8 cellular contexts compared by ENCODE assay signal in the genomic region with DNA sequence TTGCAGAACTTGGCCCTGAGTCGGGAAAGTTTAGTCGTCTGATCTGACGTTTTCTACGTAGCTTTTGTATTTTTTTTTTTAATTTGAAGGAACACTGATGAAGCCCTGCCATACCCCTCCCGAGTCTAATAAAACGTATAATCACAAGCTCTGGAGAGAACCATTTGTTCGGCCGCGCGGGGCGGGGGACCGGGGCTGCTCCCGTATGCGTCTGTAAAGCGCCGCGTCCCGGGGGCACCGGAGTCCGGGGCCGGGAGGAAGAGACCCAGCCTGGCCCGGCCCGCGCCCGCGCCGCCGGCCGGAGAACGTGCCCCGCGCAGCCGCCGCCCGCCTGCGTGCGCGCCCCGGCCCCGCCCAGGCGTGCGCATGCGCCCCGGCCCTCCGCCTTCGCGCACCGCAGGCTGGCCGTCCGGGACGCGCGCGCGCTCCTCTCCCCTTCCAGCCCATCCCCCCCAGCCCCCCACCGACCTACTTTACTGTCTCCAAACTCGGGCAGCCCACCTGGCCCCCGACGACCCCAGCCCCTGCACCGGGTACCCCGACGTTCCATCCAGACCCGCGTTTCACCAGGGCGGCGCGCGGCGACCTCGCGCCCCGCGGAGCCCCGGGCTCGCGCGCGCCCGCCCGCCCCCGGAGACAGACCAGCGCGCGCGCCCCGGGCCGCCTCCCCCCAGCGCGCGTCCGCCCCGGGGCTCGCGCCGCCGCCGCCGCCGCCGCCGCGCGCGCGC. TPM values are rescaled to one million over a fixed set of nuclear protein-coding genes. Genes with fewer than 3 reads are reported as not detected.
DNase-seq lines count a peak whose midpoint lies in the region; ATAC-seq, FAIRE-seq and TF ChIP-seq lines count a peak whose summit lies in the region.

No MANE protein-coding gene starts in this region.

- H3K4me3 ChIP-seq in KMS-11 (IDR thresholded peaks at IDR 0.05; ENCODE audit: insufficient read depth, low read depth, low read length) = no peak overlapping the region
- H3K4me3 ChIP-seq in pancreas = peak overlapping the region; percentile 48 to 73 (median 63)

- WGBS in pancreas, 2 donors = 0 to 1% methylated on average over 58 to 105 of the region's 105 CpGs

- no peaks in the 10 kb centered on the region for H3K27me3 Mint-ChIP-seq in Calu3 (ENCODE audit: unreplicated experiment)
- H3K27me3 Mint-ChIP-seq in activated naive CD8-positive, alpha-beta T cell treated with anti-CD3 and anti-CD28 coated beads for 36 hours = no peaks in the 10 kb centered on the region
- H3K27me3 Mint-ChIP-seq in type B pancreatic cell = no peaks in the 10 kb centered on the region

- no peaks in the 10 kb centered on the region for H3K9me3 ChIP-seq in pancreas

- H3K4me1 ChIP-seq in KMS-11 (ENCODE audit: low read depth, poor library complexity, severe bottlenecking) = peaks cover 9% of the 10 kb centered on the region
- peaks cover 13 to 16% (median 15%) of the 10 kb centered on the region in 3 donors for H3K4me1 ChIP-seq in pancreas

- H3K9ac ChIP-seq in KMS-11 = peak overlapping the region; percentile 95

- H2AFZ ChIP-seq in KMS-11 (ENCODE audit: low read depth) = peak overlapping the region; percentile 60; the same call in 1 of the 2 replicates

- peak; percentile 41 for ATAC-seq in GM21528 (IDR thresholded peaks at IDR 0.05; ENCODE audit: low FRiP score, unreplicated experiment)
- peak; percentile 60 to 77 (median 74) for ATAC-seq in pancreas

- H3K4me1 Mint-ChIP-seq in Calu3 (ENCODE audit: low read depth, unreplicated experiment) = peaks cover 9% of the 10 kb centered on the region
- peaks cover 26% of the 10 kb centered on the region for H3K4me1 Mint-ChIP-seq in activated naive CD8-positive, alpha-beta T cell treated with anti-CD3 and anti-CD28 coated beads for 36 hours
- peaks cover 18% of the 10 kb centered on the region for H3K4me1 Mint-ChIP-seq in type B pancreatic cell (ENCODE audit: unreplicated experiment)

- peak overlapping the region; percentile 74 for H3K4me2 ChIP-seq in KMS-11

- no peaks in the 10 kb centered on the region for H3K36me3 ChIP-seq in KMS-11 (ENCODE audit: insufficient read depth)
- H3K36me3 ChIP-seq in pancreas = peaks cover 0 to 21% (median 9%) of the 10 kb centered on the region in 3 donors

- H3K79me2 ChIP-seq in KMS-11 (ENCODE audit: insufficient read depth, low read depth) = peaks cover 10% of the 10 kb centered on the region; the same call in 1 of the 2 replicates

- no peaks in the 10 kb centered on the region for H4K20me1 ChIP-seq in KMS-11 (ENCODE audit: insufficient read depth)

- TF ChIP-seq CTCF in Calu3 (IDR thresholded peaks at IDR 0.05; ENCODE audit: unreplicated experiment) (no peak), KMS-11 (conservative IDR thresholded peaks at IDR 0.05; ENCODE audit: low read depth, low read length) (no peak), pancreas (IDR thresholded peaks at IDR 0.05) (no peak), type B pancreatic cell (conservative IDR thresholded peaks at IDR 0.05) (no peak)

- FAIRE-seq in pancreas (lab: Jason Lieb, UNC) = no peak

- CTCF ChIA-PET in Calu3 (lab: Charles Lee) = interaction anchor here (0.6 kb wide), 2 partner anchors 10 to 147 kb away, joined by 3 to 6 read pairs; no protein-coding TSS in a partner anchor

- BruUV-seq in Calu3 (replicated peaks; lab: Mats Ljungman, UMichigan) = no TSS peak

- H3K9me3 Mint-ChIP-seq in Calu3 (ENCODE audit: low read depth, unreplicated experiment) (no peaks in the 10 kb centered on the region), type B pancreatic cell (no peaks in the 10 kb centered on the region)
- no peaks in the 10 kb centered on the region for H3K9me3 Mint-ChIP-seq in activated naive CD8-positive, alpha-beta T cell treated with anti-CD3 and anti-CD28 coated beads for 36 hours

- DNase-seq in Calu3 (peak; percentile 89), SKM-1 (lab: John Stamatoyannopoulos, UW; ENCODE audit: unreplicated experiment) (peak; percentile 25), head of caudate nucleus (peak in 38 of 42 donors; percentile 31 to 88 (median 74)), pancreas (peak; percentile 67 to 91 (median 82)), type B pancreatic cell (ENCODE audit: extremely low spot score, unreplicated experiment) (peak; percentile 85)
- DNase-seq in activated naive CD8-positive, alpha-beta T cell treated with anti-CD3 and anti-CD28 coated beads for 36 hours = peak; percentile 86

- H3K4me3 Mint-ChIP-seq in Calu3 (ENCODE audit: low read depth, unreplicated experiment) = peak overlapping the region; percentile 70
- H3K4me3 Mint-ChIP-seq in activated naive CD8-positive, alpha-beta T cell treated with anti-CD3 and anti-CD28 coated beads for 36 hours = peak overlapping the region; percentile 93
- peak overlapping the region; percentile 93 for H3K4me3 Mint-ChIP-seq in type B pancreatic cell

- peaks cover 91% of the 10 kb centered on the region for H3K36me3 Mint-ChIP-seq in Calu3 (ENCODE audit: insufficient read depth, unreplicated experiment)
- peaks cover 18% of the 10 kb centered on the region for H3K36me3 Mint-ChIP-seq in activated naive CD8-positive, alpha-beta T cell treated with anti-CD3 and anti-CD28 coated beads for 36 hours
- H3K36me3 Mint-ChIP-seq in type B pancreatic cell = peaks cover 4% of the 10 kb centered on the region

- intact Hi-C loops in Calu3 (cut with micrococcal nuclease; ENCODE audit: unreplicated experiment) = no loop called here
- intact Hi-C loops in head of caudate nucleus (cut with DNase I) = loop anchor here (5.0 kb wide), 1 partner anchor 126 kb away; the partner anchor contains the start of gene FXYD7
- intact Hi-C loops in pancreas (cut with DNase I) = loop anchor here in 1 of 3 donors (5.0 kb wide), 1 partner anchor 116 kb away; the partner anchor contains the start of gene FXYD5

- H3K27ac ChIP-seq in KMS-11 (peak overlapping the region; percentile 66), pancreas (peak overlapping the region; percentile 64 to 95 (median 82))

- H3K27me3 ChIP-seq in KMS-11 (ENCODE audit: insufficient read depth, low read depth) (no peaks in the 10 kb centered on the region), pancreas (no peaks in the 10 kb centered on the region)

- H3K27ac Mint-ChIP-seq in Calu3 (ENCODE audit: unreplicated experiment) = peak overlapping the region; percentile 88
- H3K27ac Mint-ChIP-seq in activated naive CD8-positive, alpha-beta T cell treated with anti-CD3 and anti-CD28 coated beads for 36 hours = peak overlapping the region; percentile 96
- H3K27ac Mint-ChIP-seq in type B pancreatic cell = peak overlapping the region; percentile 94

RNA-seq across cellular contexts. Expression of gene USF2, which starts 0.8 kb away (rescaled TPM):
- total RNA-seq in Calu3 (2022) (114 and 127 TPM in 2 replicates), pancreas (10 to 100 TPM; 46.4 to 84.9 (median 59.8) TPM), type B pancreatic cell (ENCODE audit: low replicate concordance) (107 and 133 TPM in 2 replicates)
- 100 to 1,000 TPM; 105 to 109 TPM for total RNA-seq in activated naive CD8-positive, alpha-beta T cell treated with anti-CD3 and anti-CD28 coated beads for 36 hours
- polyA plus RNA-seq in pancreas = 100 to 1,000 TPM; 106 to 112 TPM

RNA-seq across cellular contexts. Expression of gene HAMP, which starts 14.3 kb away (rescaled TPM):
- total RNA-seq in Calu3 (2022) (0.45 TPM in 1 of 2 replicates, not detected in the other), pancreas (10 to 100 TPM in 1 of 6 donors, 1 to 10 TPM in 4, under 1 TPM in 1; 0.69 to 10.2 (median 2.2) TPM), type B pancreatic cell (ENCODE audit: low replicate concordance) (0.59 and 1.2 TPM in 2 replicates)
- total RNA-seq in activated naive CD8-positive, alpha-beta T cell treated with anti-CD3 and anti-CD28 coated beads for 36 hours = under 1 TPM; 0.32 to 0.37 TPM
- 100 to 1,000 TPM in 1 of 2 donors, 10 to 100 TPM in 1; 24.5 to 138 TPM for polyA plus RNA-seq in pancreas

RNA-seq across cellular contexts. Expression of gene LSR, which starts 19.2 kb away (rescaled TPM):
- total RNA-seq in Calu3 (2022) = 494 and 609 TPM in 2 replicates
- total RNA-seq in activated naive CD8-positive, alpha-beta T cell treated with anti-CD3 and anti-CD28 coated beads for 36 hours = 10 to 100 TPM; 40.6 to 43.9 TPM
- 100 to 1,000 TPM in 1 of 6 donors, 10 to 100 TPM in 5; 51.6 to 103 (median 67.0) TPM for total RNA-seq in pancreas
- 10 to 100 TPM; 46.1 to 67.5 TPM for polyA plus RNA-seq in pancreas
- 78.5 and 155 TPM in 2 replicates for total RNA-seq in type B pancreatic cell (ENCODE audit: low replicate concordance)

RNA-seq across cellular contexts. Expression of gene MAG, which starts 24.0 kb away (rescaled TPM):
- not detected in 2 replicates for total RNA-seq in Calu3 (2022)
- total RNA-seq in activated naive CD8-positive, alpha-beta T cell treated with anti-CD3 and anti-CD28 coated beads for 36 hours = under 1 TPM; 0.20 to 0.29 TPM
- under 1 TPM in 1 of 6 donors, not detected in 5; 0.17 TPM for total RNA-seq in pancreas
- polyA plus RNA-seq in pancreas = under 1 TPM in 1 of 2 donors, not detected in 1; 0.47 TPM
- total RNA-seq in type B pancreatic cell (ENCODE audit: low replicate concordance) = 2.1 TPM in 1 of 2 replicates, not detected in the other

RNA-seq across cellular contexts. Expression of gene FAM187B, which starts 39.4 kb away (rescaled TPM):
- total RNA-seq in Calu3 (2022) = not detected in 2 replicates
- not detected for total RNA-seq in activated naive CD8-positive, alpha-beta T cell treated with anti-CD3 and anti-CD28 coated beads for 36 hours
- total RNA-seq in pancreas = not detected
- not detected for polyA plus RNA-seq in pancreas
- not detected in 2 replicates for total RNA-seq in type B pancreatic cell (ENCODE audit: low replicate concordance)

Comparison
In these comparisons a context has a peak if more than half of its experiments do, and no peak if none do; other contexts are left out.
1. DNase-seq: peak in every context shown above with its lines; median percentile 89 in Calu3; 86 in activated naive CD8-positive, alpha-beta T cell treated with anti-CD3 and anti-CD28 coated beads for 36 hours; 85 in type B pancreatic cell; 82 in pancreas; 74 in head of caudate nucleus; 25 in SKM-1.